In genomic region chr12:1712305-1712704, GRCh38 we compare ENCODE assay signal across 7 cellular contexts. TPM values are rescaled to one million over a fixed set of nuclear protein-coding genes. Genes with fewer than 3 reads are reported as not detected.
DNase-seq lines count a peak whose midpoint lies in the region; ATAC-seq, FAIRE-seq and TF ChIP-seq lines count a peak whose summit lies in the region.
"Not testable (repeated sequence)": the region's sequence is repeated elsewhere in the genome, so short reads cannot be mapped to it uniquely, and the experiment has no call there.

No MANE protein-coding gene starts in this region.

- H3K36me3 ChIP-seq in K562 (ENCODE audit: control insufficient read depth, insufficient read depth, low read length) (peaks cover 16% of the 10 kb centered on the region; the same call in 2 of the 3 replicates), stomach (peaks cover 0 to 20% (median 9%) of the 10 kb centered on the region in 4 donors)
- H3K36me3 ChIP-seq in left lung, gastrocnemius medialis, thyroid gland: not testable (repeated sequence)

- intact Hi-C loops in K562 (cut with micrococcal nuclease): loop anchor here (5.0 kb wide), 1 partner anchor 60 kb away; no protein-coding TSS in a partner anchor
- intact Hi-C loops in left lung (cut with DNase I); gastrocnemius medialis (cut with DNase I; ENCODE audit: low total_unique reads); stomach (cut with DNase I; ENCODE audit: low total_unique reads): not testable (repeated sequence)
- intact Hi-C loops in thyroid gland (cut with DNase I): loop anchor here (10.0 kb wide), 1 partner anchor 72 kb away; no protein-coding TSS in a partner anchor

- WGBS in K562 (ENCODE audit: insufficient coverage, low coverage, missing lambda C conversion rate): 59% methylated on average over 4 of the region's 5 CpGs
- 71 to 82% (median 78%) methylated on average over 5 of the region's 5 CpGs for WGBS in stomach, 5 donors
- WGBS in thyroid gland, 2 donors: 81 to 89% methylated on average over 5 of the region's 5 CpGs

- not testable (repeated sequence) for H3K4me1 ChIP-seq in K562 (replicated peaks in 1 of 2; ENCODE audit: control insufficient read depth in 2 of 2, insufficient read depth in 2 of 2, low read length in 2 of 2)
- H3K4me1 ChIP-seq in left lung (peaks cover 17 to 48% of the 10 kb centered on the region in 2 donors), gastrocnemius medialis (peaks cover 46 to 63% of the 10 kb centered on the region in 2 donors), stomach (peaks cover 52 to 85% (median 68%) of the 10 kb centered on the region in 4 donors), thyroid gland (peaks cover 29 to 45% of the 10 kb centered on the region in 2 donors)

- not testable (repeated sequence) for FAIRE-seq in K562 (lab: Jason Lieb, UNC)

- H3K4me3 ChIP-seq in K562; left lung; gastrocnemius medialis; stomach; thyroid gland (replicated peaks in 1 of 3): not testable (repeated sequence)

- not testable (repeated sequence) for H3K9me3 ChIP-seq in K562 (replicated peaks; ENCODE audit: control insufficient read depth, insufficient read depth, low read depth, low read length); left lung; gastrocnemius medialis; stomach; thyroid gland

- POLR2A ChIA-PET in K562 (lab: Yijun Ruan, JAX): interaction anchor here (0.6 kb wide), 1 partner anchor 16 kb away, joined by 3 read pairs; no protein-coding TSS in a partner anchor

- not testable (repeated sequence) for TF ChIP-seq POLR2A in K562 (conservative IDR thresholded peaks at IDR 0.05); gastrocnemius medialis (IDR thresholded peaks at IDR 0.05); stomach (IDR thresholded peaks at IDR 0.05); thyroid gland (IDR thresholded peaks at IDR 0.05)

- TF ChIP-seq RAD21 in K562 (CRISPR knock-in tag; conservative IDR thresholded peaks at IDR 0.05 in 1 of 2, IDR thresholded peaks at IDR 0.05 in 1 of 2): not testable (repeated sequence)

- H4K20me1 ChIP-seq in K562 (replicated peaks; ENCODE audit: control insufficient read depth, insufficient read depth, low read length): not testable (repeated sequence)

- not testable (repeated sequence) for TF ChIP-seq EP300 in K562 (IDR thresholded peaks at IDR 0.05; ENCODE audit: low read length); stomach (IDR thresholded peaks at IDR 0.05)

- H3K79me2 ChIP-seq in K562 (ENCODE audit: control insufficient read depth, insufficient read depth, low read length): peaks cover 99% of the 10 kb centered on the region

- CTCF ChIA-PET in K562 (lab: Yijun Ruan, JAX; ENCODE audit: low intra/inter-chr PET ratio): not testable (repeated sequence)

- not testable (repeated sequence) for TF ChIP-seq CTCF in K562 (IDR thresholded peaks at IDR 0.05 in 2 of 3, conservative IDR thresholded peaks at IDR 0.05 in 1 of 3; ENCODE audit: insufficient read depth in 2 of 3, low read depth in 1 of 3, low read length in 3 of 3); left lung (IDR thresholded peaks at IDR 0.05); gastrocnemius medialis (IDR thresholded peaks at IDR 0.05 in 4 of 5, conservative IDR thresholded peaks at IDR 0.05 in 1 of 5); stomach (IDR thresholded peaks at IDR 0.05); thyroid gland (IDR thresholded peaks at IDR 0.05)

- not testable (repeated sequence) for H3K9me1 ChIP-seq in K562 (ENCODE audit: control insufficient read depth, insufficient read depth, low read length)

- BruUV-seq in K562 (replicated peaks; lab: Mats Ljungman, UMichigan): not testable (repeated sequence)

- ATAC-seq in K562, gastrocnemius medialis: not testable (repeated sequence)
- ATAC-seq in left lung: peak; percentile 60

- in situ Hi-C loops in SK-MEL-5 (cut with HindIII; ENCODE audit: low pct_unique_long_range_greater_than_20kb, low sequenced_read_pairs); K562 (cut with MboI); gastrocnemius medialis (cut with MboI; ENCODE audit: low sequenced_read_pairs in 4 of 4): not testable (repeated sequence)

- H3K9ac ChIP-seq in K562 (ENCODE audit: insufficient read depth in 1 of 2, low read depth in 2 of 2, low read length in 2 of 2): not testable (repeated sequence)

- not testable (repeated sequence) for H2AFZ ChIP-seq in K562 (ENCODE audit: low read depth, low read length)

- H3K27me3 ChIP-seq in K562 (ENCODE audit: control insufficient read depth in 2 of 2, insufficient read depth in 2 of 2, low read length in 2 of 2); left lung; gastrocnemius medialis; stomach; thyroid gland: not testable (repeated sequence)

- not testable (repeated sequence) for H3K4me2 ChIP-seq in K562 (ENCODE audit: insufficient read depth, low read length)

- peak; percentile 62 for DNase-seq in DMS79 treated with DMSO at 0.1 percent for 48 hours (lab: John Stamatoyannopoulos, UW)
- DNase-seq in SK-MEL-5 (ENCODE audit: low read depth, low spot score): peak; percentile 64
- DNase-seq in K562 (ENCODE audit: extremely low read depth in 1 of 4, low spot score in 3 of 4); left lung; gastrocnemius medialis; stomach; thyroid gland: not testable (repeated sequence)

- peak overlapping the region; percentile 38; the same call in 2 of the 3 replicates for H3K27ac ChIP-seq in K562 (ENCODE audit: extremely low read depth, low read depth, low read length)
- peak overlapping the region in 1 of 2 donors; percentile 70 for H3K27ac ChIP-seq in left lung
- H3K27ac ChIP-seq in gastrocnemius medialis: peak overlapping the region in 3 of 4 donors; percentile 30 to 51 (median 51)
- H3K27ac ChIP-seq in stomach: peak overlapping the region; percentile 13 to 67 (median 54)
- peak overlapping the region in 2 of 3 donors; percentile 75 to 85 for H3K27ac ChIP-seq in thyroid gland

RNA-seq across cellular contexts. Expression of gene ADIPOR2, which starts 21.4 kb away (rescaled TPM):
- 61.3 and 64.5 TPM in 2 replicates for total RNA-seq in SK-MEL-5 (2014; rRNA removed; shearing (Covaris generic))
- 73.7 and 91.9 TPM in 2 replicates for polyA plus RNA-seq in SK-MEL-5 (2015; cell fraction: cytosol; rRNA removed)
- 68.4 and 71.3 TPM in 2 replicates for polyA plus RNA-seq in SK-MEL-5 (2015; cell fraction: nucleus; rRNA removed)
- 43.4 and 113 TPM in 2 replicates for total RNA-seq in K562 (2011; cell fraction: chromatin; rRNA removed; ENCODE audit: low replicate concordance)
- total RNA-seq in K562 (2011; cell fraction: nucleolus; rRNA removed): 28.3 and 33.6 TPM in 2 replicates
- total RNA-seq in K562 (2011; cell fraction: nucleoplasm; rRNA removed): 69.6 and 116 TPM in 2 replicates
- 22.8 and 23.2 TPM in 2 replicates for total RNA-seq in K562 (2014; rRNA removed)
- total RNA-seq in K562 (2014; rRNA removed; fragmentation: Illumina TruSeq; extraction: Trizol): 58.8 and 62.4 TPM in 2 replicates
- total RNA-seq in K562 (2015; rRNA removed; fragmentation: Illumina TruSeq; extraction: Trizol): 42.0 and 46.0 TPM in 2 replicates
- total RNA-seq in K562 (2021): 50.9 and 59.1 TPM in 2 replicates
- 39.2 and 63.5 TPM in 2 replicates for polyA plus RNA-seq in K562 (2011; rRNA removed)
- polyA plus RNA-seq in K562 (2011; cell fraction: cytosol; rRNA removed): 25.2 and 37.9 TPM in 2 replicates
- polyA plus RNA-seq in K562 (2011; cell fraction: nucleus; rRNA removed): 26.1 and 34.1 TPM in 2 replicates
- polyA plus RNA-seq in K562 (2012): 38.7 and 40.1 TPM in 2 replicates
- polyA plus RNA-seq in K562 (2014; fragmentation: Illumina TruSeq; extraction: Trizol): 51.3 and 56.8 TPM in 2 replicates
- polyA plus RNA-seq in K562 (2014; fragmentation: Nextera tagmentation; extraction: Ambion mirVana): 10 to 100 TPM; 10.9 to 15.6 TPM
- 39.4 and 40.2 TPM in 2 replicates for polyA plus RNA-seq in K562 (2014; rRNA removed)
- polyA minus RNA-seq in K562 (2011; rRNA and poly(A)+ RNA removed): 51.2 and 62.6 TPM in 2 replicates
- polyA minus RNA-seq in K562 (2011; cell fraction: cytosol; rRNA and poly(A)+ RNA removed): 21.6 and 24.5 TPM in 2 replicates
- 16.8 and 23.4 TPM in 2 replicates for polyA minus RNA-seq in K562 (2011; cell fraction: nucleus; rRNA and poly(A)+ RNA removed)
- total RNA-seq in left lung: 10 to 100 TPM; 52.9 to 66.8 TPM
- 10 to 100 TPM; 18.9 to 47.4 (median 25.1) TPM for total RNA-seq in gastrocnemius medialis
- total RNA-seq in stomach: 100 to 1,000 TPM in 1 of 5 donors, 10 to 100 TPM in 3, 1 to 10 TPM in 1; 2.9 to 185 (median 29.5) TPM
- 10 to 100 TPM; 22.4 to 41.4 (median 24.4) TPM for polyA plus RNA-seq in stomach
- total RNA-seq in thyroid gland: 10 to 100 TPM; 46.0 to 59.3 (median 52.4) TPM
